9 cellular contexts compared by ENCODE assay signal in genomic region chr20:41318271-41318649, GRCh38. TPM values are rescaled to one million over a fixed set of nuclear protein-coding genes. Genes with fewer than 3 reads are reported as not detected.
DNase-seq lines count a peak whose midpoint lies in the region; ATAC-seq and TF ChIP-seq lines count a peak whose summit lies in the region.
"Had no signal": no experiment of that assay in that cellular context is flagged by ENCODE, and none has a peak within 500 bp of the region (broad histone marks: within the 10 kb centered on the region; RNA-seq: fewer than 3 reads in every experiment).

No MANE protein-coding gene starts in this region.

- H3K4me3 ChIP-seq in MG63, result peak overlapping the region; percentile 75
- peak overlapping the region in 57 of 59 donors; percentile 32 to 93 (median 79) for H3K4me3 ChIP-seq in dorsolateral prefrontal cortex

- H3K36me3 Mint-ChIP-seq in CD4-positive, alpha-beta T cell (ENCODE audit: low read depth), result no peaks in the 10 kb centered on the region
- H3K36me3 Mint-ChIP-seq in nephron (ENCODE audit: low read depth), result no peaks in the 10 kb centered on the region

- TF ChIP-seq CTCF in CD4-positive, alpha-beta T cell (IDR thresholded peaks at IDR 0.05), result no peak
- no peak for TF ChIP-seq CTCF in dorsolateral prefrontal cortex (IDR thresholded peaks at IDR 0.05 in 54 of 56, conservative IDR thresholded peaks at IDR 0.05 in 2 of 56; ENCODE audit: low read depth in 1 of 56, partially characterized antibody in 56 of 56)
- TF ChIP-seq CTCF in nephron (IDR thresholded peaks at IDR 0.05; ENCODE audit: unreplicated experiment in 3 of 3), result no peak

- peak overlapping the region; percentile 38 for H3K27ac ChIP-seq in CD4-positive, alpha-beta T cell (ENCODE audit: low read depth, low read length)
- peak overlapping the region in 55 of 59 donors; percentile 75 to 97 (median 91) for H3K27ac ChIP-seq in dorsolateral prefrontal cortex

- intact Hi-C loops in CD4-positive, alpha-beta T cell (cut with DNase I, micrococcal nuclease), result loop anchor here in 1 of 2 experiments (2.0 to 5.0 kb wide), 5 partner anchors 21 to 374 kb away; partner anchors contain the start of gene CHD6
- intact Hi-C loops in dorsolateral prefrontal cortex (cut with DNase I), result loop anchor here (5.0 to 10.0 kb wide), 4 partner anchors 73 to 377 kb away; no protein-coding TSS in a partner anchor

- H3K4me3 Mint-ChIP-seq in CD4-positive, alpha-beta T cell, result peak overlapping the region; percentile 86
- peak overlapping the region; percentile 79 to 84 (median 80) for H3K4me3 Mint-ChIP-seq in nephron

- no peaks in the 10 kb centered on the region; the same call in 1 of the 2 replicates for H3K36me3 ChIP-seq in MG63

- DNase-seq in CD4-positive, alpha-beta T cell, result no peak
- DNase-seq in MG63 (no peak), dorsolateral prefrontal cortex (no peak), Ammon's horn (ENCODE audit: low spot score) (no peak)
- no peak for DNase-seq in stimulated activated CD4-positive, alpha-beta T cell treated with anti-CD3 and anti-CD28 coated beads, Interleukin-4, amount 100 ng/mL, for 24 hours

- CTCF ChIA-PET in CD4-positive, alpha-beta T cell (lab: Charles Lee), result interaction anchor here (1.2 kb wide), 2 partner anchors 85 to 145 kb away, joined by 3 to 4 read pairs; no protein-coding TSS in a partner anchor

- no peaks in the 10 kb centered on the region for H3K27me3 Mint-ChIP-seq in CD4-positive, alpha-beta T cell
- peaks cover 4% of the 10 kb centered on the region for H3K27me3 Mint-ChIP-seq in nephron (ENCODE audit: low read depth)

- no peaks in the 10 kb centered on the region for H3K9me3 ChIP-seq in CD4-positive, alpha-beta T cell (ENCODE audit: control insufficient read depth, low read length)
- H3K9me3 ChIP-seq in MG63, result no peaks in the 10 kb centered on the region

- peak overlapping the region; percentile 75 for H3K27ac Mint-ChIP-seq in CD4-positive, alpha-beta T cell
- peak overlapping the region; percentile 37 to 87 (median 81) for H3K27ac Mint-ChIP-seq in nephron

- no peaks in the 10 kb centered on the region for H3K9me3 Mint-ChIP-seq in CD4-positive, alpha-beta T cell
- H3K9me3 Mint-ChIP-seq in nephron, result no peaks in the 10 kb centered on the region

- ATAC-seq in CD4-positive, alpha-beta T cell (ENCODE audit: poor library complexity), result no peak
- ATAC-seq in HG02588 (IDR thresholded peaks at IDR 0.05; ENCODE audit: unreplicated experiment), result no peak
- no peak for ATAC-seq in GM21786 (IDR thresholded peaks at IDR 0.05; ENCODE audit: unreplicated experiment)

- POLR2A ChIA-PET in CD4-positive, alpha-beta T cell (lab: Charles Lee), result interaction anchor here (2.2 to 2.4 kb wide), 2 partner anchors 11 to 161 kb away, joined by 12 to 15 read pairs; no protein-coding TSS in a partner anchor

- peaks cover 38% of the 10 kb centered on the region for H3K4me1 Mint-ChIP-seq in CD4-positive, alpha-beta T cell (ENCODE audit: low read depth)
- H3K4me1 Mint-ChIP-seq in nephron, result peaks cover 29% of the 10 kb centered on the region

- H3K27me3 ChIP-seq in CD4-positive, alpha-beta T cell (ENCODE audit: control insufficient read depth, insufficient read depth, low read length), result no peaks in the 10 kb centered on the region
- H3K27me3 ChIP-seq in MG63 (no peaks in the 10 kb centered on the region), dorsolateral prefrontal cortex (no peaks in the 10 kb centered on the region)

RNA-seq across cellular contexts. Expression of gene ZHX3, which starts 0.7 kb away (rescaled TPM):
- 1 to 10 TPM; 6.6 to 7.6 TPM for total RNA-seq in CD4-positive, alpha-beta T cell
- total RNA-seq in MG63 (2014; rRNA removed; shearing (Covaris generic); ENCODE audit: low replicate concordance), result 4.9 and 5.3 TPM in 2 replicates
- 100 to 1,000 TPM in 89 of 120 experiments, 10 to 100 TPM in 31; 73.6 to 239 (median 112) TPM for total RNA-seq in dorsolateral prefrontal cortex

RNA-seq across cellular contexts. Expression of gene LPIN3, which starts 22.4 kb away (rescaled TPM):
- total RNA-seq in CD4-positive, alpha-beta T cell, result 1 to 10 TPM; 1.9 to 2.4 TPM
- total RNA-seq in MG63 (2014; rRNA removed; shearing (Covaris generic); ENCODE audit: low replicate concordance), result 3.6 and 8.6 TPM in 2 replicates
- total RNA-seq in dorsolateral prefrontal cortex, result 10 to 100 TPM in 7 of 120 experiments, 1 to 10 TPM in 112, under 1 TPM in 1; 0.87 to 11.8 (median 4.5) TPM

RNA-seq across cellular contexts. Expression of gene EMILIN3, which starts 48.4 kb away (rescaled TPM):
- under 1 TPM; 0.11 to 0.22 TPM for total RNA-seq in CD4-positive, alpha-beta T cell
- 0.76 TPM in 1 of 2 replicates, not detected in the other for total RNA-seq in MG63 (2014; rRNA removed; shearing (Covaris generic); ENCODE audit: low replicate concordance)
- 10 to 100 TPM in 12 of 120 experiments, 1 to 10 TPM in 108; 2.0 to 16.0 (median 6.1) TPM for total RNA-seq in dorsolateral prefrontal cortex
- total RNA-seq: H4 had no signal

Comparison
In these comparisons a context has a peak if more than half of its experiments do, and no peak if none do; other contexts are left out.
1. RNA of gene ZHX3, which starts 0.7 kb away (total RNA-seq): 73.6 to 239 TPM in dorsolateral prefrontal cortex; 6.6 to 7.6 TPM in CD4-positive, alpha-beta T cell and 4.9 to 5.3 TPM in MG63; every median in the first group is over 4 times any median in the second.